12 cellular contexts compared by ENCODE assay signal in the genomic region with DNA sequence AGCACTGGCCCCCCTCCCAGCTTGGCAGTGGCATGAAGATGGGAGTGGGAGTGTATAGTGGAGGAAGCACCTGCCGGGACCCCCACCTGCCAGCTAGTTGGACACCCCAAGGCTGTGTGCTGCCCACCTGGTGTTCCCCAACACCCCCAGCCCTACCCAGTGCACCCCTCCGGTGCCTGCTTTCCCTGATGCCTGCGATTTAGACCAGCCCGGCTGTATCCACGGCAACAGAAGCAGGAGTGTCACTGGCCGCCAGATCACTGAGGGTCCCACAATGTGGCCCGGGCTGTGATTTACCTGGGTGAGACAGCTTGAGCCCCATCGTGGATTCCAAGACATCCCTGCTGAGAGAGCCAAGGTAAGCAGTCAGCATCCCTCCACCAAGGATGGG. TPM values are rescaled to one million over a fixed set of nuclear protein-coding genes. Genes with fewer than 3 reads are reported as not detected.
DNase-seq lines count a peak whose midpoint lies in the region; ATAC-seq, FAIRE-seq and TF ChIP-seq lines count a peak whose summit lies in the region.
"Had no signal": no experiment of that assay in that cellular context is flagged by ENCODE, and none has a peak within 500 bp of the region (broad histone marks: within the 10 kb centered on the region; RNA-seq: fewer than 3 reads in every experiment).

No MANE protein-coding gene starts in this region.

- peaks cover 7% of the 10 kb centered on the region for H3K27me3 Mint-ChIP-seq in activated T-cell treated with anti-CD3 and anti-CD28 coated beads, Interleukin-2, amount 50 U/mL, for 4 hours (ENCODE audit: low read depth)

- no peak overlapping the region for H3K23ac ChIP-seq in mesendoderm (ENCODE audit: low read length)

- no peak overlapping the region for H2AK5ac ChIP-seq in mesendoderm (ENCODE audit: low read length)

- in situ Hi-C loops in K562 (cut with MboI): no loop called here

- BruUV-seq in K562 (replicated peaks; lab: Mats Ljungman, UMichigan): no TSS peak

- H3K4me2 ChIP-seq in K562 (ENCODE audit: insufficient read depth, low read length) (no peak overlapping the region), mesendoderm (ENCODE audit: low read length) (peak overlapping the region; percentile 29)

- no peak for ATAC-seq in K562
- no peak for ATAC-seq in HG02588 (IDR thresholded peaks at IDR 0.05; ENCODE audit: unreplicated experiment)
- ATAC-seq in HG03521 (IDR thresholded peaks at IDR 0.05; ENCODE audit: unreplicated experiment): no peak
- no peak for ATAC-seq in activated T-cell treated with anti-CD3 and anti-CD28 coated beads, Interleukin-2, amount 50 U/mL, for 4 hours
- ATAC-seq: activated CD4-positive, CD25-positive, alpha-beta regulatory T cell treated with anti-CD3 and anti-CD28 coated beads, Interleukin-2, amount 50 U/mL, for 24 hours had no signal

- no peak overlapping the region for H3K4ac ChIP-seq in mesendoderm (ENCODE audit: low read depth, low read length)

- H3K9me1 ChIP-seq in K562 (ENCODE audit: control insufficient read depth, insufficient read depth, low read length): no peaks in the 10 kb centered on the region

- no peaks in the 10 kb centered on the region for H3K36me3 Mint-ChIP-seq in activated T-cell treated with anti-CD3 and anti-CD28 coated beads, Interleukin-2, amount 50 U/mL, for 4 hours (ENCODE audit: insufficient read depth)

- peak overlapping the region; percentile 34 for H3K56ac ChIP-seq in mesendoderm (ENCODE audit: low read length)

- FAIRE-seq in K562 (lab: Jason Lieb, UNC): no peak
- FAIRE-seq: GM12891 had no signal

- H3K18ac ChIP-seq in mesendoderm (ENCODE audit: low read length): no peak overlapping the region

- peak; percentile 39 for DNase-seq in NCI-H2227 (lab: John Stamatoyannopoulos, UW; ENCODE audit: unreplicated experiment)
- DNase-seq in NCI-H2227 treated with DMSO at 0.1 percent for 48 hours (lab: John Stamatoyannopoulos, UW): no peak
- no peak for DNase-seq in K562 (ENCODE audit: extremely low read depth in 1 of 4, low spot score in 3 of 4)
- no peak for DNase-seq in mesendoderm
- DNase-seq in activated T-cell treated with anti-CD3 and anti-CD28 coated beads, Interleukin-2, amount 50 U/mL, for 4 hours: no peak
- DNase-seq: amniotic stem cell; NK-92 treated with Interleukin-12 subunit alpha and Interleukin-12 subunit beta, amount 100 ng/mL, for 24 hours had no signal

- no peak overlapping the region for H4K5ac ChIP-seq in mesendoderm (ENCODE audit: low read length)

- intact Hi-C loops in K562 (cut with micrococcal nuclease): no loop called here

- no peak for TF ChIP-seq CTCF in K562 (IDR thresholded peaks at IDR 0.05 in 2 of 3, conservative IDR thresholded peaks at IDR 0.05 in 1 of 3; ENCODE audit: insufficient read depth in 2 of 3, low read depth in 1 of 3, low read length in 3 of 3)

- CTCF ChIA-PET in K562 (lab: Yijun Ruan, JAX; ENCODE audit: low intra/inter-chr PET ratio): no interaction called here

- H2BK120ac ChIP-seq in mesendoderm (ENCODE audit: low read depth, low read length): no peak overlapping the region

- H3K27ac ChIP-seq in K562 (ENCODE audit: extremely low read depth, low read depth, low read length) (no peak overlapping the region), mesendoderm (ENCODE audit: low read depth, low read length) (no peak overlapping the region), thymus (ENCODE audit: low read depth) (no peak overlapping the region)

- POLR2A ChIA-PET in K562 (lab: Yijun Ruan, JAX): no interaction called here

- H2BK15ac ChIP-seq in mesendoderm (replicated peaks; ENCODE audit: low read depth): no peak overlapping the region

- no peaks in the 10 kb centered on the region for H3K9me3 Mint-ChIP-seq in activated T-cell treated with anti-CD3 and anti-CD28 coated beads, Interleukin-2, amount 50 U/mL, for 4 hours

- TF ChIP-seq POLR2A in K562 (conservative IDR thresholded peaks at IDR 0.05): no peak

- no peak for TF ChIP-seq RAD21 in K562 (CRISPR knock-in tag; conservative IDR thresholded peaks at IDR 0.05 in 1 of 2, IDR thresholded peaks at IDR 0.05 in 1 of 2)

- TF ChIP-seq EP300 in K562 (IDR thresholded peaks at IDR 0.05; ENCODE audit: low read length): no peak

- H3K79me2 ChIP-seq in K562 (ENCODE audit: control insufficient read depth, insufficient read depth, low read length) (no peaks in the 10 kb centered on the region), mesendoderm (ENCODE audit: control insufficient read depth, insufficient read depth, low read length) (peaks cover 2% of the 10 kb centered on the region)

- no peaks in the 10 kb centered on the region for H3K79me1 ChIP-seq in mesendoderm (ENCODE audit: low read length)

- peaks cover 0 to 3% of the 10 kb centered on the region in 2 experiments; a peak in 1 of 5 replicates for H3K27me3 ChIP-seq in K562 (ENCODE audit: control insufficient read depth in 2 of 2, insufficient read depth in 2 of 2, low read length in 2 of 2)
- H3K27me3 ChIP-seq in mesendoderm (ENCODE audit: insufficient read depth, low read length, poor library complexity): no peaks in the 10 kb centered on the region
- no peaks in the 10 kb centered on the region for H3K27me3 ChIP-seq in thymus (ENCODE audit: control insufficient read depth, insufficient read depth)

- H2AFZ ChIP-seq in K562 (ENCODE audit: low read depth, low read length): no peak overlapping the region

- H4K20me1 ChIP-seq in K562 (replicated peaks; ENCODE audit: control insufficient read depth, insufficient read depth, low read length): no peaks in the 10 kb centered on the region

- 8% methylated on average over 2 of the region's 8 CpGs for WGBS in K562 (ENCODE audit: insufficient coverage, low coverage, missing lambda C conversion rate)
- WGBS in mesendoderm (ENCODE audit: extremely low coverage, insufficient coverage, low lambda C conversion rate): no CpG with 5 or more reads among the region's 8 CpGs
- 37% methylated on average over 8 of the region's 8 CpGs for WGBS in thymus

- H3K36me3 ChIP-seq in K562 (ENCODE audit: control insufficient read depth, insufficient read depth, low read length) (no peaks in the 10 kb centered on the region), mesendoderm (ENCODE audit: control insufficient read depth, insufficient read depth, low read length) (no peaks in the 10 kb centered on the region), thymus (ENCODE audit: control insufficient read depth, insufficient read depth) (no peaks in the 10 kb centered on the region)

- H3K9ac ChIP-seq in K562 (ENCODE audit: insufficient read depth in 1 of 2, low read depth in 2 of 2, low read length in 2 of 2): no peak overlapping the region
- peak overlapping the region; percentile 32 for H3K9ac ChIP-seq in mesendoderm (ENCODE audit: low read length)

- H3K4me3 ChIP-seq in K562: no peak overlapping the region
- H3K4me3 ChIP-seq in mesendoderm (ENCODE audit: low read length): no peak overlapping the region
- H3K4me3 ChIP-seq in thymus (ENCODE audit: low read length): peak overlapping the region; percentile 48

- no peak overlapping the region for H4K8ac ChIP-seq in mesendoderm (ENCODE audit: low read depth, low read length)

- no peak overlapping the region for H3K4me3 Mint-ChIP-seq in activated T-cell treated with anti-CD3 and anti-CD28 coated beads, Interleukin-2, amount 50 U/mL, for 4 hours

- H2BK5ac ChIP-seq in mesendoderm (ENCODE audit: low read length): no peak overlapping the region

- peaks cover 3% of the 10 kb centered on the region for H3K4me1 Mint-ChIP-seq in activated T-cell treated with anti-CD3 and anti-CD28 coated beads, Interleukin-2, amount 50 U/mL, for 4 hours (ENCODE audit: low read depth)

- H3K4me1 ChIP-seq in K562 (replicated peaks in 1 of 2; ENCODE audit: control insufficient read depth in 2 of 2, insufficient read depth in 2 of 2, low read length in 2 of 2) (no peaks in the 10 kb centered on the region), mesendoderm (ENCODE audit: control insufficient read depth, low read depth, low read length) (no peaks in the 10 kb centered on the region), thymus (ENCODE audit: control insufficient read depth, insufficient read depth, low read length) (no peaks in the 10 kb centered on the region)

- no peaks in the 10 kb centered on the region for H3K9me3 ChIP-seq in K562 (replicated peaks; ENCODE audit: control insufficient read depth, insufficient read depth, low read depth, low read length)
- no peaks in the 10 kb centered on the region for H3K9me3 ChIP-seq in thymus (ENCODE audit: control insufficient read depth)

RNA-seq across cellular contexts. Expression of a gene that starts 0.5 kb away (rescaled TPM):
- not detected in 2 replicates for total RNA-seq in K562 (2011; cell fraction: chromatin; rRNA removed; ENCODE audit: low replicate concordance)
- not detected in 2 replicates for total RNA-seq in K562 (2011; cell fraction: nucleolus; rRNA removed)
- total RNA-seq in K562 (2011; cell fraction: nucleoplasm; rRNA removed): not detected in 2 replicates
- not detected in 2 replicates for total RNA-seq in K562 (2014; rRNA removed)
- total RNA-seq in K562 (2014; rRNA removed; fragmentation: Illumina TruSeq; extraction: Trizol): not detected in 2 replicates
- total RNA-seq in K562 (2015; rRNA removed; fragmentation: Illumina TruSeq; extraction: Trizol): not detected in 2 replicates
- total RNA-seq in K562 (2021): not detected in 2 replicates
- polyA plus RNA-seq in K562 (2011; rRNA removed): 0.01 TPM in 2 replicates
- polyA plus RNA-seq in K562 (2011; cell fraction: cytosol; rRNA removed): not detected in 2 replicates
- 0.07 TPM in 1 of 2 replicates, not detected in the other for polyA plus RNA-seq in K562 (2011; cell fraction: nucleus; rRNA removed)
- polyA plus RNA-seq in K562 (2012): 0.03 TPM in 1 of 2 replicates, not detected in the other
- polyA plus RNA-seq in K562 (2014; fragmentation: Illumina TruSeq; extraction: Trizol): not detected in 2 replicates
- polyA plus RNA-seq in K562 (2014; fragmentation: Nextera tagmentation; extraction: Ambion mirVana): not detected
- not detected in 2 replicates for polyA plus RNA-seq in K562 (2014; rRNA removed)
- polyA minus RNA-seq in K562 (2011; rRNA and poly(A)+ RNA removed): 0.04 TPM in 1 of 2 replicates, not detected in the other
- polyA minus RNA-seq in K562 (2011; cell fraction: cytosol; rRNA and poly(A)+ RNA removed): not detected in 2 replicates
- not detected in 2 replicates for polyA minus RNA-seq in K562 (2011; cell fraction: nucleus; rRNA and poly(A)+ RNA removed)
- polyA plus RNA-seq in mesendoderm (2013, experiment 1 of 2): 1.4 TPM
- polyA plus RNA-seq in mesendoderm (2013, experiment 2 of 2): 1.4 TPM
- 1.5 TPM for polyA plus RNA-seq in thymus
- under 1 TPM in 1 of 3 donors, not detected in 2; 0.05 TPM for total RNA-seq in activated T-cell treated with anti-CD3 and anti-CD28 coated beads, Interleukin-2, amount 50 U/mL, for 4 hours

RNA-seq across cellular contexts. Expression of a gene that starts 33.0 kb away (rescaled TPM):
- total RNA-seq in K562 (2011; cell fraction: chromatin; rRNA removed; ENCODE audit: low replicate concordance): 25.0 and 49.1 TPM in 2 replicates
- 11.3 and 20.2 TPM in 2 replicates for total RNA-seq in K562 (2011; cell fraction: nucleolus; rRNA removed)
- 19.7 and 20.6 TPM in 2 replicates for total RNA-seq in K562 (2011; cell fraction: nucleoplasm; rRNA removed)
- 10.8 and 11.3 TPM in 2 replicates for total RNA-seq in K562 (2014; rRNA removed)
- total RNA-seq in K562 (2014; rRNA removed; fragmentation: Illumina TruSeq; extraction: Trizol): 7.4 and 9.8 TPM in 2 replicates
- total RNA-seq in K562 (2015; rRNA removed; fragmentation: Illumina TruSeq; extraction: Trizol): 6.5 and 7.2 TPM in 2 replicates
- 10.8 and 12.1 TPM in 2 replicates for total RNA-seq in K562 (2021)
- 18.6 and 20.0 TPM in 2 replicates for polyA plus RNA-seq in K562 (2011; rRNA removed)
- 8.4 and 9.5 TPM in 2 replicates for polyA plus RNA-seq in K562 (2011; cell fraction: cytosol; rRNA removed)
- polyA plus RNA-seq in K562 (2011; cell fraction: nucleus; rRNA removed): 63.1 and 81.1 TPM in 2 replicates
- polyA plus RNA-seq in K562 (2012): 12.1 and 13.5 TPM in 2 replicates
- polyA plus RNA-seq in K562 (2014; fragmentation: Illumina TruSeq; extraction: Trizol): 16.8 and 17.1 TPM in 2 replicates
- polyA plus RNA-seq in K562 (2014; fragmentation: Nextera tagmentation; extraction: Ambion mirVana): under 1 TPM; 0.41 to 0.88 TPM
- polyA plus RNA-seq in K562 (2014; rRNA removed): 11.0 and 15.7 TPM in 2 replicates
- polyA minus RNA-seq in K562 (2011; rRNA and poly(A)+ RNA removed): 24.7 and 29.4 TPM in 2 replicates
- polyA minus RNA-seq in K562 (2011; cell fraction: cytosol; rRNA and poly(A)+ RNA removed): 6.0 and 8.6 TPM in 2 replicates
- 6.3 and 8.8 TPM in 2 replicates for polyA minus RNA-seq in K562 (2011; cell fraction: nucleus; rRNA and poly(A)+ RNA removed)
- polyA plus RNA-seq in mesendoderm (2013, experiment 1 of 2): 10.0 TPM
- polyA plus RNA-seq in mesendoderm (2013, experiment 2 of 2): 10.8 TPM
- 256 TPM for polyA plus RNA-seq in thymus
- total RNA-seq in activated T-cell treated with anti-CD3 and anti-CD28 coated beads, Interleukin-2, amount 50 U/mL, for 4 hours: 10 to 100 TPM; 55.8 to 73.3 (median 69.3) TPM

RNA-seq across cellular contexts. Expression of a gene that starts 44.8 kb away (rescaled TPM):
- 16.9 and 33.6 TPM in 2 replicates for total RNA-seq in K562 (2011; cell fraction: chromatin; rRNA removed; ENCODE audit: low replicate concordance)
- total RNA-seq in K562 (2011; cell fraction: nucleolus; rRNA removed): 10.2 and 14.5 TPM in 2 replicates
- total RNA-seq in K562 (2011; cell fraction: nucleoplasm; rRNA removed): 17.3 and 22.5 TPM in 2 replicates
- total RNA-seq in K562 (2014; rRNA removed) (2.8 and 3.0 TPM in 2 replicates), K562 (2014; rRNA removed; fragmentation: Illumina TruSeq; extraction: Trizol) (4.2 and 4.9 TPM in 2 replicates), K562 (2015; rRNA removed; fragmentation: Illumina TruSeq; extraction: Trizol) (4.4 and 5.0 TPM in 2 replicates), K562 (2021) (3.2 and 3.4 TPM in 2 replicates)
- polyA plus RNA-seq in K562 (2011; rRNA removed) (5.1 and 5.7 TPM in 2 replicates), K562 (2014; fragmentation: Illumina TruSeq; extraction: Trizol) (3.3 and 3.4 TPM in 2 replicates), K562 (2014; fragmentation: Nextera tagmentation; extraction: Ambion mirVana) (1 to 10 TPM; 1.0 to 1.2 TPM), K562 (2014; rRNA removed) (3.3 and 3.9 TPM in 2 replicates), thymus (16.6 TPM)
- polyA plus RNA-seq in K562 (2011; cell fraction: cytosol; rRNA removed): 1.7 and 2.3 TPM in 2 replicates
- 6.7 and 7.4 TPM in 2 replicates for polyA plus RNA-seq in K562 (2011; cell fraction: nucleus; rRNA removed)
- 2.0 TPM in 2 replicates for polyA plus RNA-seq in K562 (2012)
- polyA minus RNA-seq in K562 (2011; rRNA and poly(A)+ RNA removed): 16.2 TPM in 2 replicates
- polyA minus RNA-seq in K562 (2011; cell fraction: cytosol; rRNA and poly(A)+ RNA removed): 1.7 and 4.5 TPM in 2 replicates
- polyA minus RNA-seq in K562 (2011; cell fraction: nucleus; rRNA and poly(A)+ RNA removed): 8.3 and 9.0 TPM in 2 replicates
- polyA plus RNA-seq in mesendoderm (2013, experiment 1 of 2): 1.8 TPM
- 1.8 TPM for polyA plus RNA-seq in mesendoderm (2013, experiment 2 of 2)
- total RNA-seq in activated T-cell treated with anti-CD3 and anti-CD28 coated beads, Interleukin-2, amount 50 U/mL, for 4 hours: 1 to 10 TPM; 3.4 to 4.1 (median 3.6) TPM
